1 cellular context compared by ENCODE assay signal in the genomic region with DNA sequence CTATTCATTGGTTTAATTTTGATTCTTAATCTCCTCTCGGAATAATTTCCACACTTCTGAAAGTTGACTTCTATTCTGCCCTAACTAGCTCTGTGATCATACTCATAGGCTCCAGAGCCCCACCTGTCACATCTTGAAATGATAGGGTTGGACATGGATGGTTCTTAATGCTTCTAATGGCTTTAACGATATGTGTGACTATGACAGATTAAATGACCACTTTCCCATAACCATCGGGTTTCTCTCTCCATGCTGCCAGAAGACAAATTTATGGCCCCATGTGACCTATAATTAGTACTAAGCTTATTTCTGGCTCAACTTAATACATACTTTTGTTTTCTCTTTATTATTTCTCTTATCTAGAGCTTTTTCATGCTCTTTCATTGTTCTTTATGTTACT.
TF ChIP-seq lines count a peak whose summit lies in the region.

No MANE protein-coding gene starts in this region.

TF ChIP-seq in HEK293T, 16 proteins besides CTCF, POLR2A, EP300 and RAD21:
- TF ChIP-seq, protein P1, sequence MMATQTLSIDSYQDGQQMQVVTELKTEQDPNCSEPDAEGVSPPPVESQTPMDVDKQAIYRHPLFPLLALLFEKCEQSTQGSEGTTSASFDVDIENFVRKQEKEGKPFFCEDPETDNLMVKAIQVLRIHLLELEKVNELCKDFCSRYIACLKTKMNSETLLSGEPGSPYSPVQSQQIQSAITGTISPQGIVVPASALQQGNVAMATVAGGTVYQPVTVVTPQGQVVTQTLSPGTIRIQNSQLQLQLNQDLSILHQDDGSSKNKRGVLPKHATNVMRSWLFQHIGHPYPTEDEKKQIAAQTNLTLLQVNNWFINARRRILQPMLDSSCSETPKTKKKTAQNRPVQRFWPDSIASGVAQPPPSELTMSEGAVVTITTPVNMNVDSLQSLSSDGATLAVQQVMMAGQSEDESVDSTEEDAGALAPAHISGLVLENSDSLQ (IDR thresholded peaks at IDR 0.05): peak; percentile 86
- no peak for TF ChIP-seq NFRKB (IDR thresholded peaks at IDR 0.05)
- no peak for TF ChIP-seq TARDBP (IDR thresholded peaks at IDR 0.05)
- TF ChIP-seq BHLHE40 (IDR thresholded peaks at IDR 0.05; ENCODE audit: borderline replicate concordance): no peak
